In genomic region chr16:11667221-11667823, GRCh38 we compare ENCODE assay signal across 8 cellular contexts. TPM values are rescaled to one million over a fixed set of nuclear protein-coding genes. Genes with fewer than 3 reads are reported as not detected.
DNase-seq lines count a peak whose midpoint lies in the region; ATAC-seq and TF ChIP-seq lines count a peak whose summit lies in the region.

No MANE protein-coding gene starts in this region.

- H3K4me1 ChIP-seq in subcutaneous abdominal adipose tissue (ENCODE audit: control insufficient read depth in 5 of 5, insufficient read depth in 5 of 5, low read length in 5 of 5), result peaks cover 11 to 60% (median 52%) of the 10 kb centered on the region in 5 donors

- no peak for TF ChIP-seq CTCF in GM10248 (IDR thresholded peaks at IDR 0.05; ENCODE audit: control extremely low read depth, extremely low read depth, low read depth, missing control alignments)

- H3K9me3 ChIP-seq in subcutaneous abdominal adipose tissue (ENCODE audit: control insufficient read depth in 5 of 5, low read length in 5 of 5), result no peaks in the 10 kb centered on the region

- CTCF ChIA-PET in T-cell (lab: Charles Lee), result no interaction called here
- CTCF ChIA-PET in GM10248 (lab: Yijun Ruan, JAX), result interaction anchor here (0.9 to 3.7 kb wide), 5 partner anchors 24 to 704 kb away, joined by 3 to 14 read pairs (median 3); partner anchors contain the start of gene ZC3H7A

- peak overlapping the region; percentile 52 to 67 for H3K4me3 Mint-ChIP-seq in activated T-cell treated with anti-CD3 and anti-CD28 coated beads, Interleukin-2, amount 50 U/mL, for 72 hours
- H3K4me3 Mint-ChIP-seq in T-cell (peak overlapping the region; percentile 67 to 81 (median 81)), immature natural killer cell (peak overlapping the region; percentile 64 to 76 (median 68))

- peaks cover 0 to 1% of the 10 kb centered on the region in 2 donors for H3K36me3 Mint-ChIP-seq in activated T-cell treated with anti-CD3 and anti-CD28 coated beads, Interleukin-2, amount 50 U/mL, for 72 hours (ENCODE audit: insufficient read depth in 2 of 2)
- H3K36me3 Mint-ChIP-seq in T-cell (no peaks in the 10 kb centered on the region), immature natural killer cell (no peaks in the 10 kb centered on the region)

- peaks cover 67% of the 10 kb centered on the region for H3K4me1 Mint-ChIP-seq in activated T-cell treated with anti-CD3 and anti-CD28 coated beads, Interleukin-2, amount 50 U/mL, for 72 hours (ENCODE audit: low read depth)
- H3K4me1 Mint-ChIP-seq in T-cell, result peaks cover 70 to 72% (median 72%) of the 10 kb centered on the region in 3 donors
- peaks cover 5 to 30% of the 10 kb centered on the region in 2 donors for H3K4me1 Mint-ChIP-seq in immature natural killer cell

- DNase-seq in activated T-cell treated with anti-CD3 and anti-CD28 coated beads, Interleukin-2, amount 50 U/mL, for 72 hours, result no peak
- DNase-seq in activated T-cell treated with anti-CD3 and anti-CD28 coated beads, Interleukin-2, amount 50 U/mL, for 1 hour, result no peak
- DNase-seq in T-cell (no peak), immature natural killer cell (no peak), DMS79 (lab: John Stamatoyannopoulos, UW) (no peak), GM10248 (ENCODE audit: extremely low spot score) (no peak)

- no peaks in the 10 kb centered on the region for H3K9me3 Mint-ChIP-seq in activated T-cell treated with anti-CD3 and anti-CD28 coated beads, Interleukin-2, amount 50 U/mL, for 72 hours
- H3K9me3 Mint-ChIP-seq in T-cell (no peaks in the 10 kb centered on the region), immature natural killer cell (no peaks in the 10 kb centered on the region)

- peak overlapping the region in 4 of 5 donors; percentile 39 to 71 (median 59) for H3K4me3 ChIP-seq in subcutaneous abdominal adipose tissue (ENCODE audit: low read depth in 1 of 5, low read length in 5 of 5)

- H3K9ac ChIP-seq in subcutaneous abdominal adipose tissue (ENCODE audit: low read length in 5 of 5), result no peak overlapping the region

- no peaks in the 10 kb centered on the region for H3K27me3 Mint-ChIP-seq in activated T-cell treated with anti-CD3 and anti-CD28 coated beads, Interleukin-2, amount 50 U/mL, for 72 hours (ENCODE audit: low read depth)
- H3K27me3 Mint-ChIP-seq in T-cell (no peaks in the 10 kb centered on the region), immature natural killer cell (ENCODE audit: low read depth in 3 of 3) (peaks cover 6 to 9% (median 8%) of the 10 kb centered on the region in 3 donors)

- H3K27ac ChIP-seq in subcutaneous abdominal adipose tissue (ENCODE audit: low read depth, low read length), result no peak overlapping the region

- peaks cover 0 to 5% (median 0%) of the 10 kb centered on the region in 5 donors for H3K36me3 ChIP-seq in subcutaneous abdominal adipose tissue (ENCODE audit: control insufficient read depth in 5 of 5, insufficient read depth in 5 of 5, low read length in 5 of 5)

- POLR2A ChIA-PET in T-cell (lab: Charles Lee), result interaction anchor here in 1 of 2 donors (0.6 kb wide), 1 partner anchor 76 kb away, joined by 4 read pairs; no protein-coding TSS in a partner anchor
- POLR2A ChIA-PET in GM10248 (lab: Yijun Ruan, JAX), result interaction anchor here (0.6 kb wide), 1 partner anchor 10 kb away, joined by 3 read pairs; no protein-coding TSS in a partner anchor

- H3K27ac Mint-ChIP-seq in activated T-cell treated with anti-CD3 and anti-CD28 coated beads, Interleukin-2, amount 50 U/mL, for 72 hours, result no peak overlapping the region
- H3K27ac Mint-ChIP-seq in T-cell (peak overlapping the region; percentile 59 to 97), immature natural killer cell (peak overlapping the region in 1 of 6 donors; percentile 75)

- H3K27me3 ChIP-seq in subcutaneous abdominal adipose tissue (ENCODE audit: control insufficient read depth in 5 of 5, insufficient read depth in 4 of 5, low read length in 5 of 5), result no peaks in the 10 kb centered on the region

- no peak for ATAC-seq in activated T-cell treated with anti-CD3 and anti-CD28 coated beads, Interleukin-2, amount 50 U/mL, for 72 hours (replicated peaks in 1 of 2)
- ATAC-seq in T-cell (replicated peaks in 1 of 4) (no peak), HG03457 (IDR thresholded peaks at IDR 0.05; ENCODE audit: unreplicated experiment) (no peak)

RNA-seq across cellular contexts. Expression of gene SNN, which starts 0.9 kb away (rescaled TPM):
- total RNA-seq in activated T-cell treated with anti-CD3 and anti-CD28 coated beads, Interleukin-2, amount 50 U/mL, for 72 hours, result 10 to 100 TPM; 10.4 to 11.6 TPM
- total RNA-seq in T-cell, result 10 to 100 TPM; 17.4 to 56.2 (median 22.7) TPM
- 10 to 100 TPM in 1 of 3 donors, 1 to 10 TPM in 2; 2.4 to 11.1 (median 4.9) TPM for polyA plus RNA-seq in immature natural killer cell
